Comparison of ENCODE assay signal across 21 cellular contexts in genomic region chr2:10395893-10396292, GRCh38. TPM values are rescaled to one million over a fixed set of nuclear protein-coding genes. Genes with fewer than 3 reads are reported as not detected.
A peak's percentile ranks its signal among the peaks of the same experiment; 100 is the strongest.
DNase-seq lines count a peak whose midpoint lies in the region; ATAC-seq and TF ChIP-seq lines count a peak whose summit lies in the region.
"Had no signal": no experiment of that assay in that cellular context is flagged by ENCODE, and none has a peak within 500 bp of the region (broad histone marks: within the 10 kb centered on the region; RNA-seq: fewer than 3 reads in every experiment).

No MANE protein-coding gene starts in this region.

- POLR2A ChIA-PET in CD8-positive, alpha-beta memory T cell (lab: Charles Lee), result no interaction called here

- CTCF ChIA-PET in CD8-positive, alpha-beta memory T cell (lab: Charles Lee), result interaction anchor here (1.4 kb wide), 1 partner anchor 13 kb away, joined by 7 read pairs; no protein-coding TSS in a partner anchor

- WGBS in psoas muscle, 3 donors, result 84 to 92% (median 90%) methylated on average over 14 of the region's 14 CpGs

- peaks cover 34 to 59% (median 36%) of the 10 kb centered on the region in 3 donors for H3K4me1 Mint-ChIP-seq in CD8-positive, alpha-beta memory T cell
- H3K4me1 Mint-ChIP-seq in central memory CD8-positive, alpha-beta T cell, result peaks cover 32% of the 10 kb centered on the region
- peaks cover 70% of the 10 kb centered on the region for H3K4me1 Mint-ChIP-seq in stimulated activated memory B cell treated with anti-CD40 and anti-IgM and Interleukin-4, amounts not matched to agents 10 μg/mL and 1 μg/mL and 100 μg/mL, for 72 hours
- peaks cover 7% of the 10 kb centered on the region for H3K4me1 Mint-ChIP-seq in glutamatergic neuron (ENCODE audit: low read depth, unreplicated experiment)

- H3K9me3 ChIP-seq in CD8-positive, alpha-beta memory T cell (ENCODE audit: low read length), result no peaks in the 10 kb centered on the region
- no peaks in the 10 kb centered on the region for H3K9me3 ChIP-seq in psoas muscle
- H3K9me3 ChIP-seq: MG63, prostate gland had no signal

- ATAC-seq in central memory CD8-positive, alpha-beta T cell (replicated peaks; ENCODE audit: extremely low read depth, poor library complexity, severe bottlenecking), result no peak
- ATAC-seq in stimulated activated memory B cell treated with anti-CD40 and anti-IgM and Interleukin-4, amounts not matched to agents 10 μg/mL and 1 μg/mL and 100 μg/mL, for 72 hours, result peak; percentile 83
- ATAC-seq in psoas muscle, result no peak
- ATAC-seq: PC-3 had no signal

- DNase-seq in CD8-positive, alpha-beta memory T cell, result no peak
- DNase-seq in NCI-H526 treated with DMSO at 0.1 percent for 48 hours (lab: John Stamatoyannopoulos, UW) (peak; percentile 75), psoas muscle (no peak), glutamatergic neuron (no peak)
- no peak for DNase-seq in central memory CD8-positive, alpha-beta T cell (ENCODE audit: low spot score in 2 of 2)
- no peak for DNase-seq in activated CD4-positive, CD25-positive, alpha-beta regulatory T cell treated with anti-CD3 and anti-CD28 coated beads, Interleukin-2, amount 50 U/mL, for 72 hours
- DNase-seq: activated CD4-positive, alpha-beta memory T cell treated with anti-CD3 and anti-CD28 coated beads for 36 hours; activated naive CD4-positive, alpha-beta T cell treated with anti-CD3 and anti-CD28 coated beads, Interleukin-2, amount 50 U/mL, for 16 hours; Calu3; IMR-90; MG63; NCI-H146; NCI-H2171; nephron progenitor cell; PC-3; stimulated activated CD4-positive, alpha-beta T cell treated with anti-CD3 and anti-CD28 coated beads, Interleukin-1b, Interleukin-23, amount 100 ng/mL, for 48 hours; stimulated activated naive CD4-positive, alpha-beta T cell treated with Interleukin-2 at 50 U/mL for 16 hours had no signal

- H3K9me3 Mint-ChIP-seq in CD8-positive, alpha-beta memory T cell, result peaks cover 0 to 3% (median 0%) of the 10 kb centered on the region in 5 donors
- no peaks in the 10 kb centered on the region for H3K9me3 Mint-ChIP-seq in central memory CD8-positive, alpha-beta T cell
- H3K9me3 Mint-ChIP-seq in stimulated activated memory B cell treated with anti-CD40 and anti-IgM and Interleukin-4, amounts not matched to agents 10 μg/mL and 1 μg/mL and 100 μg/mL, for 72 hours, result no peaks in the 10 kb centered on the region
- H3K9me3 Mint-ChIP-seq in glutamatergic neuron (ENCODE audit: unreplicated experiment), result peaks cover 2% of the 10 kb centered on the region
- H3K9me3 Mint-ChIP-seq: activated CD4-positive, alpha-beta memory T cell treated with anti-CD3 and anti-CD28 coated beads for 36 hours; mesothelial cell of epicardium had no signal

- H3K4me1 ChIP-seq in CD8-positive, alpha-beta memory T cell (ENCODE audit: insufficient read depth, low read length), result peaks cover 21% of the 10 kb centered on the region
- H3K4me1 ChIP-seq in psoas muscle, result no peaks in the 10 kb centered on the region
- H3K4me1 ChIP-seq: prostate gland had no signal

- peaks cover 0 to 27% (median 5%) of the 10 kb centered on the region in 3 donors for H3K36me3 Mint-ChIP-seq in CD8-positive, alpha-beta memory T cell
- peaks cover 23% of the 10 kb centered on the region for H3K36me3 Mint-ChIP-seq in central memory CD8-positive, alpha-beta T cell (ENCODE audit: insufficient read depth)
- H3K36me3 Mint-ChIP-seq in stimulated activated memory B cell treated with anti-CD40 and anti-IgM and Interleukin-4, amounts not matched to agents 10 μg/mL and 1 μg/mL and 100 μg/mL, for 72 hours, result peaks cover 27% of the 10 kb centered on the region
- peaks cover 4% of the 10 kb centered on the region for H3K36me3 Mint-ChIP-seq in glutamatergic neuron (ENCODE audit: unreplicated experiment)

- peaks cover 11% of the 10 kb centered on the region for H3K36me3 ChIP-seq in CD8-positive, alpha-beta memory T cell (ENCODE audit: insufficient read depth, low read length)
- H3K36me3 ChIP-seq in psoas muscle (ENCODE audit: insufficient read depth in 1 of 2, low read depth in 1 of 2), result no peaks in the 10 kb centered on the region
- H3K36me3 ChIP-seq: prostate gland had no signal

- no peak overlapping the region for H3K4me3 Mint-ChIP-seq in CD8-positive, alpha-beta memory T cell
- no peak overlapping the region for H3K4me3 Mint-ChIP-seq in central memory CD8-positive, alpha-beta T cell
- peak overlapping the region; percentile 29 for H3K4me3 Mint-ChIP-seq in stimulated activated memory B cell treated with anti-CD40 and anti-IgM and Interleukin-4, amounts not matched to agents 10 μg/mL and 1 μg/mL and 100 μg/mL, for 72 hours
- H3K4me3 Mint-ChIP-seq in glutamatergic neuron (ENCODE audit: unreplicated experiment), result no peak overlapping the region
- H3K4me3 Mint-ChIP-seq: activated CD4-positive, alpha-beta memory T cell treated with anti-CD3 and anti-CD28 coated beads for 36 hours; mesothelial cell of epicardium; nephron progenitor cell had no signal

- no peak overlapping the region for H3K27ac ChIP-seq in CD8-positive, alpha-beta memory T cell (ENCODE audit: low read depth, low read length)
- H3K27ac ChIP-seq in psoas muscle, result no peak overlapping the region
- H3K27ac ChIP-seq: HL-60, prostate gland had no signal

- no peaks in the 10 kb centered on the region for H3K27me3 ChIP-seq in CD8-positive, alpha-beta memory T cell (ENCODE audit: insufficient read depth, low read length, poor library complexity, severe bottlenecking)
- no peaks in the 10 kb centered on the region for H3K27me3 ChIP-seq in psoas muscle (ENCODE audit: insufficient read depth in 3 of 3, low read length in 2 of 3)
- H3K27me3 ChIP-seq: MG63 had no signal

- no peak for TF ChIP-seq CTCF in psoas muscle (IDR thresholded peaks at IDR 0.05)
- TF ChIP-seq CTCF in glutamatergic neuron (IDR thresholded peaks at IDR 0.05; ENCODE audit: partially characterized antibody, unreplicated experiment), result no peak

- no peak overlapping the region for H3K4me3 ChIP-seq in CD8-positive, alpha-beta memory T cell (ENCODE audit: low read length)
- no peak overlapping the region for H3K4me3 ChIP-seq in psoas muscle
- H3K4me3 ChIP-seq: MG63, prostate gland had no signal

- intact Hi-C loops in psoas muscle (cut with DNase I), result no loop called here

- peaks cover 0 to 1% of the 10 kb centered on the region in 2 donors for H3K27me3 Mint-ChIP-seq in CD8-positive, alpha-beta memory T cell
- no peaks in the 10 kb centered on the region for H3K27me3 Mint-ChIP-seq in central memory CD8-positive, alpha-beta T cell
- no peaks in the 10 kb centered on the region for H3K27me3 Mint-ChIP-seq in stimulated activated memory B cell treated with anti-CD40 and anti-IgM and Interleukin-4, amounts not matched to agents 10 μg/mL and 1 μg/mL and 100 μg/mL, for 72 hours
- H3K27me3 Mint-ChIP-seq in glutamatergic neuron (ENCODE audit: unreplicated experiment), result peaks cover 5% of the 10 kb centered on the region
- H3K27me3 Mint-ChIP-seq: activated CD4-positive, alpha-beta memory T cell treated with anti-CD3 and anti-CD28 coated beads for 36 hours had no signal

- peak overlapping the region in 6 of 8 donors; percentile 56 to 84 (median 66) for H3K27ac Mint-ChIP-seq in CD8-positive, alpha-beta memory T cell
- peak overlapping the region; percentile 1 for H3K27ac Mint-ChIP-seq in central memory CD8-positive, alpha-beta T cell (ENCODE audit: low read depth)
- peak overlapping the region; percentile 67 for H3K27ac Mint-ChIP-seq in stimulated activated memory B cell treated with anti-CD40 and anti-IgM and Interleukin-4, amounts not matched to agents 10 μg/mL and 1 μg/mL and 100 μg/mL, for 72 hours
- no peak overlapping the region for H3K27ac Mint-ChIP-seq in glutamatergic neuron (ENCODE audit: unreplicated experiment)
- H3K27ac Mint-ChIP-seq: activated CD4-positive, alpha-beta memory T cell treated with anti-CD3 and anti-CD28 coated beads for 36 hours; mesothelial cell of epicardium had no signal

RNA-seq across cellular contexts. Expression of gene ODC1, which starts 52.2 kb away (rescaled TPM):
- total RNA-seq in CD8-positive, alpha-beta memory T cell, result 100 to 1,000 TPM; 565 to 566 TPM
- 57.1 TPM for polyA plus RNA-seq in CD8-positive, alpha-beta memory T cell
- total RNA-seq in psoas muscle, result 100 to 1,000 TPM in 1 of 4 donors, 10 to 100 TPM in 3; 56.8 to 143 (median 92.2) TPM
- polyA plus RNA-seq in psoas muscle, result 100 to 1,000 TPM; 106 to 226 (median 208) TPM
- total RNA-seq in glutamatergic neuron (ENCODE audit: unreplicated experiment), result 88.0 TPM
